ENCODE assay signal across 8 cellular contexts in the genomic region with DNA sequence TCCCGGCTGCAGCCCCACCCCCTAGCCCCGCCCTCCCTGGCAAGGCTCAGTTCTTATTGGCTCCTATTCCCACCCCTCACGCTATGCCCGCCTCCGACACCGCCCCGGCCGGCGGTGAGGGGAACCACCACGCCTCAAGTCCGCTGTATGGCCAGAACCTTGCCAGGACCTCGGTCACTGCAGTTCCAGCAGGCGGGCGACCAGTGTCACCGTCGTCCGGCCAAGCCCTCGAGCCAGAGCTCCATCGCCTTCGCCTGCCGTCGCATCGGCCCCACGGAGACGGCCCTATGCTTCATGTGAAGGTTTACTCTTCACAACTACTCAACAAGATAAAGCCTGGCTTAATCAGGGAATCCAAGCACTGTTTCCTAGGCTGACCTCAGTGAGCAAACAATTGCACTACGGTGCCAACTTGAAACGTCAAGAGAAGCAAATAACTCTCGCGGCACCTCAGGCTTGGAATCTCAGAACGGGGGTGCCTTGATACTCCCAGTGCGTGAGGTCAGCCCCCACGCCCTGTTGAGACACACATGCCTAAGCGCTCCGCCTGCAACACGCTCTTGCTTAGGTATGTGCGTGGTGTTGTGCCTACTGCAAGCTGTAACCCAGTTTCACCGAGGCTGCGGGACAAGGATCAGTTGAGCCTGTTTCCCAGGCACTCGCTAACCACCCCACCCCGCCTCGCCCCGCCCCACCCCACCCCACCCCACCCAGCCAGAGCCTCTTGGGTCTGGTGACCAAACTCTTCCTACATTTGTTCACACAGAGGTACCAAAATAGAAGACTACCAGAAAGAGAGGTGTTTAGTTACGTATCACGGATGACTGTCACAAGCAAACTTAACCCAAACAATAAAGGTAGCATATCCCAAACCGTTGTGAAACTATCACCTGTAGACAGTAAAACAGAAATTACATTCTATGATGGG. TPM values are rescaled to one million over a fixed set of nuclear protein-coding genes. Genes with fewer than 3 reads are reported as not detected.
DNase-seq lines count a peak whose midpoint lies in the region; ATAC-seq and TF ChIP-seq lines count a peak whose summit lies in the region.

No MANE protein-coding gene starts in this region.

- no peaks in the 10 kb centered on the region for H3K9me3 ChIP-seq in HUES6 (ENCODE audit: control insufficient read depth, insufficient read depth, low read depth, low read length)
- no peaks in the 10 kb centered on the region for H3K9me3 ChIP-seq in neural cell (ENCODE audit: low read length)

- peak; percentile 98 for ATAC-seq in GM21528 (IDR thresholded peaks at IDR 0.05; ENCODE audit: low FRiP score, unreplicated experiment)
- ATAC-seq in stimulated activated naive CD8-positive, alpha-beta T cell treated with anti-CD3 and anti-CD28 coated beads, Interleukin-15, Interleukin-2, amounts not matched to agents 100 U/mL and 50 U/mL, for 24 hours = peak; percentile 98

- peak overlapping the region; percentile 78 for H2AFZ ChIP-seq in neural cell (ENCODE audit: low read depth, low read length)

- no peak overlapping the region for H3K4me2 ChIP-seq in neural cell (ENCODE audit: low read length)

- TF ChIP-seq RAD21 in neural cell (conservative IDR thresholded peaks at IDR 0.05) = no peak

- peak overlapping the region; percentile 81 for H3K4me3 ChIP-seq in HUES6 (ENCODE audit: low read depth, low read length)
- H3K4me3 ChIP-seq in fibroblast of villous mesenchyme (ENCODE audit: low read depth, low read length) = peak overlapping the region; percentile 77
- peak overlapping the region; percentile 87 for H3K4me3 ChIP-seq in neural cell (ENCODE audit: low read length)

- H3K9ac ChIP-seq in HUES6 (ENCODE audit: low read length) (peak overlapping the region; percentile 63), neural cell (ENCODE audit: low read length) (peak overlapping the region; percentile 59)

- no peak for TF ChIP-seq EP300 in neural cell (conservative IDR thresholded peaks at IDR 0.05; ENCODE audit: poor library complexity, severe bottlenecking)

- H3K27ac ChIP-seq in HUES6 (ENCODE audit: low read depth, low read length) (no peak overlapping the region), neural cell (ENCODE audit: low read length) (no peak overlapping the region)

- peaks cover 7% of the 10 kb centered on the region for H3K27me3 ChIP-seq in HUES6 (ENCODE audit: control insufficient read depth, insufficient read depth, low read length)
- H3K27me3 ChIP-seq in neural cell (ENCODE audit: insufficient read depth, low read depth, low read length) = peaks cover 38% of the 10 kb centered on the region

- H3K9me2 ChIP-seq in neural cell (ENCODE audit: insufficient read depth, low read length) = no peaks in the 10 kb centered on the region

- DNase-seq in DMS114 treated with DMSO at 0.1 percent for 48 hours (lab: John Stamatoyannopoulos, UW; ENCODE audit: unreplicated experiment) (peak; percentile 88), RPMI8226 (peak; percentile 80), activated gamma-delta T cell (lab: John Stamatoyannopoulos, UW) (peak; percentile 71), fibroblast of villous mesenchyme (ENCODE audit: low read depth) (peak; percentile 83)
- peak; percentile 89 for DNase-seq in stimulated activated naive CD8-positive, alpha-beta T cell treated with anti-CD3 and anti-CD28 coated beads, Interleukin-15, Interleukin-2, amounts not matched to agents 100 U/mL and 50 U/mL, for 24 hours

- H3K36me3 ChIP-seq in HUES6 (ENCODE audit: control insufficient read depth, insufficient read depth, low read length) (no peaks in the 10 kb centered on the region), neural cell (ENCODE audit: insufficient read depth, low read length) (no peaks in the 10 kb centered on the region)

- no peaks in the 10 kb centered on the region for H3K4me1 ChIP-seq in HUES6 (ENCODE audit: control insufficient read depth, insufficient read depth, low read length)

- H3F3A ChIP-seq in neural cell (ENCODE audit: insufficient read depth, low read length, poor library complexity, severe bottlenecking) = no peaks in the 10 kb centered on the region

- no peaks in the 10 kb centered on the region for H3K79me2 ChIP-seq in neural cell (replicated peaks; ENCODE audit: insufficient read depth, low read length)

- H4K20me1 ChIP-seq in neural cell (ENCODE audit: insufficient read depth) = no peaks in the 10 kb centered on the region

- TF ChIP-seq CTCF in fibroblast of villous mesenchyme (IDR thresholded peaks at IDR 0.05; ENCODE audit: insufficient read depth, low read depth, low read length) (peak; percentile 4), neural cell (IDR thresholded peaks at IDR 0.05; ENCODE audit: poor library complexity, severe bottlenecking) (peak; percentile 19)

TF ChIP-seq in neural cell, 6 proteins besides CTCF, POLR2A, EP300 and RAD21:
- TF ChIP-seq SMC3 (conservative IDR thresholded peaks at IDR 0.05; ENCODE audit: poor library complexity) = no peak
TF ChIP-seq in neural cell: peak in this region for 0.

RNA-seq across cellular contexts. Expression of a gene that starts 0.5 kb away (rescaled TPM):
- 2.6 and 3.2 TPM in 2 replicates for total RNA-seq in fibroblast of villous mesenchyme
- 0.18 and 0.26 TPM in 2 replicates for polyA plus RNA-seq in neural cell
- polyA minus RNA-seq in neural cell = 0.73 and 0.93 TPM in 2 replicates

RNA-seq across cellular contexts. Expression of a gene that starts 25.0 kb away (rescaled TPM):
- total RNA-seq in fibroblast of villous mesenchyme = not detected in 2 replicates
- polyA plus RNA-seq in neural cell = not detected in 2 replicates
- polyA minus RNA-seq in neural cell = not detected in 2 replicates

RNA-seq across cellular contexts. Expression of a gene that starts 46.2 kb away (rescaled TPM):
- 75.1 and 86.8 TPM in 2 replicates for total RNA-seq in fibroblast of villous mesenchyme
- 44.5 and 56.5 TPM in 2 replicates for polyA plus RNA-seq in neural cell
- 93.7 and 95.0 TPM in 2 replicates for polyA minus RNA-seq in neural cell
